1 cellular context compared by ENCODE assay signal in the genomic region with DNA sequence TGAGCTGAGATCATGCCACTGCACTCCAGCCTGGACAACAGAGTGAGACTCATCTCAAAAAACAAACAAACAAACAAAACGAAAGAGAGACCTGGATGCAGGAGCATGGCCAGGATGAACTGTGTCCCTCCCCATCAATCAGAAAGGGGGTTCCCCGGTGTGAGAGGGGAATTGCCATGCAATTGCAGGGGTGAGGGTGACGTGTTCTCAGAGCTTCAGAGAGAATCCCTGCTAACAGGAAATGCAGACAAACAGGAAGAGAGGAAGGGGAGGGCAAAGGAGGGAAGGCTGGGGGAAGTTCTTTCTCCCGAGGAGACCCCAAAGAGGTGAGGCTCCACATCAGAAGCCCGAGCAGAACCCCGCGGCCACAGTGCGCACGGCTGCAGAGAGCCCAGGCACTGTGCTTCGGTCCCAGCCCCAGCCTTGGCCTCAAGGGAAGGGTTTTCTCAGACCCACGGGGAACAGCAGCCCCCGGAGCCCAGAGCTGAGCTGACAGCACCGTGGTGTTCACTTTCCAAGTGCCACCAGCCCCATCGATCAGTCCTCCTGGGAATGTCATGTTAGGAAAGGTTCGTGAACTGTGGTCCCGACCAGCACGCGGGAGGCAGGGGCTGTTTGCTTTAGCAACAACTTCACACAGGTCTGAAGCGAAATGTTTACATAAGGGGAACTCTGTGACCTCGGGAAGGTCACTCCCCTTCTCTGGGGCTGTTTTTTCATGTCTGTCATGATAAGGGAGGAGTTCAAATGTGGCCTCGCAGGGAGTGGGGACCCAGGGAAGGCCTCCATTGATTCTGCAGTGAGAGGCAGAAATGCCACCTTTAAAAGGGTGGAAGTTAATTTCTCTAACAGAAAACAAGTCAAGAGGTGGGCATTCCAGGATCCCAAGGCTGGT.
TF ChIP-seq lines count a peak whose summit lies in the region.

No MANE protein-coding gene starts in this region.

TF ChIP-seq in A549, 52 proteins besides CTCF, POLR2A, EP300 and RAD21 (continued from another document):
- TF ChIP-seq, protein P1, sequence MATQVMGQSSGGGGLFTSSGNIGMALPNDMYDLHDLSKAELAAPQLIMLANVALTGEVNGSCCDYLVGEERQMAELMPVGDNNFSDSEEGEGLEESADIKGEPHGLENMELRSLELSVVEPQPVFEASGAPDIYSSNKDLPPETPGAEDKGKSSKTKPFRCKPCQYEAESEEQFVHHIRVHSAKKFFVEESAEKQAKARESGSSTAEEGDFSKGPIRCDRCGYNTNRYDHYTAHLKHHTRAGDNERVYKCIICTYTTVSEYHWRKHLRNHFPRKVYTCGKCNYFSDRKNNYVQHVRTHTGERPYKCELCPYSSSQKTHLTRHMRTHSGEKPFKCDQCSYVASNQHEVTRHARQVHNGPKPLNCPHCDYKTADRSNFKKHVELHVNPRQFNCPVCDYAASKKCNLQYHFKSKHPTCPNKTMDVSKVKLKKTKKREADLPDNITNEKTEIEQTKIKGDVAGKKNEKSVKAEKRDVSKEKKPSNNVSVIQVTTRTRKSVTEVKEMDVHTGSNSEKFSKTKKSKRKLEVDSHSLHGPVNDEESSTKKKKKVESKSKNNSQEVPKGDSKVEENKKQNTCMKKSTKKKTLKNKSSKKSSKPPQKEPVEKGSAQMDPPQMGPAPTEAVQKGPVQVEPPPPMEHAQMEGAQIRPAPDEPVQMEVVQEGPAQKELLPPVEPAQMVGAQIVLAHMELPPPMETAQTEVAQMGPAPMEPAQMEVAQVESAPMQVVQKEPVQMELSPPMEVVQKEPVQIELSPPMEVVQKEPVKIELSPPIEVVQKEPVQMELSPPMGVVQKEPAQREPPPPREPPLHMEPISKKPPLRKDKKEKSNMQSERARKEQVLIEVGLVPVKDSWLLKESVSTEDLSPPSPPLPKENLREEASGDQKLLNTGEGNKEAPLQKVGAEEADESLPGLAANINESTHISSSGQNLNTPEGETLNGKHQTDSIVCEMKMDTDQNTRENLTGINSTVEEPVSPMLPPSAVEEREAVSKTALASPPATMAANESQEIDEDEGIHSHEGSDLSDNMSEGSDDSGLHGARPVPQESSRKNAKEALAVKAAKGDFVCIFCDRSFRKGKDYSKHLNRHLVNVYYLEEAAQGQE (IDR thresholded peaks at IDR 0.05): no peak
- TF ChIP-seq EHF (CRISPR knock-in tag; IDR thresholded peaks at IDR 0.05) (no peak), NFE2L2 (conservative IDR thresholded peaks at IDR 0.05; ENCODE audit: low read length) (no peak), HOXB13 (CRISPR knock-in tag; IDR thresholded peaks at IDR 0.05; ENCODE audit: low read depth) (no peak)
